Comparison of ENCODE assay signal across 10 cellular contexts in the genomic region with DNA sequence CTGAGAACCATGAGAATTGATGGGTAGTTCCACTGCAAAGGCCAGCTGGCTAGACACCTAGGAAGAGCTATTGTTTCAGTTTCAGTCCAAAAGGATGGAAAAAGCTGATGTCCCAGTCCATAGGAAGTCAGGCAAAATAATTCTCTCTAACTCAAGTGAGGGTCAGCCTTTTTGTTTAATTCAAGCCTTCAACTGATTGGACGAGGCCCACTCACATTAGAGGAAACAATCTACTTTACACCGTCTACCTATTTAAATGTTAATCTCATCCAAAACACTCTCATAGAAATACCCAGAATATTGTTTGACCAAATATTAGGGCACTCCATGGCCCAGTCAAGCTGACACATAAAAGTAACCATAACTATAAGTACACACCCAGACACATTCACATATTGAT. TPM values are rescaled to one million over a fixed set of nuclear protein-coding genes. Genes with fewer than 3 reads are reported as not detected.
"Had no signal": no experiment of that assay in that cellular context is flagged by ENCODE, and none has a peak within 500 bp of the region (broad histone marks: within the 10 kb centered on the region; RNA-seq: fewer than 3 reads in every experiment).

No MANE protein-coding gene starts in this region.

- H3K9ac ChIP-seq: KMS-11 had no signal

- H3K4me2 ChIP-seq: KMS-11 had no signal

- H3K27ac ChIP-seq: HL-60, KMS-11 had no signal

- ATAC-seq: HepG2 had no signal

- FAIRE-seq: HepG2, HTR-8/SVneo had no signal

- DNase-seq: IMR-90, KBM-7, KG1 had no signal

RNA-seq across cellular contexts. Expression of gene CCL13, which starts 14.4 kb away (rescaled TPM):
- total RNA-seq: HepG2, HT-29, HT1080 had no signal
- polyA plus RNA-seq: HepG2, IgD-negative memory B cell, IMR-90 had no signal

RNA-seq across cellular contexts. Expression of gene CCL1, which starts 21.1 kb away (rescaled TPM):
- total RNA-seq: HepG2, HT-29, HT1080, IMR-90 had no signal
- polyA plus RNA-seq: HepG2, IgD-negative memory B cell, IMR-90 had no signal

RNA-seq across cellular contexts. Expression of gene CCL8, which starts 22.7 kb away (rescaled TPM):
- total RNA-seq: HepG2, HT-29, HT1080, IMR-90 had no signal
- polyA plus RNA-seq: HepG2, IgD-negative memory B cell, IMR-90 had no signal

RNA-seq across cellular contexts. Expression of gene CCL11, which starts 56.4 kb away (rescaled TPM):
- total RNA-seq: HepG2, HT-29, HT1080, IMR-90 had no signal
- polyA plus RNA-seq: HepG2, IgD-negative memory B cell, IMR-90 had no signal
